ENCODE assay signal across 24 cellular contexts in genomic region chr9:107149756-107150155, GRCh38.
A peak's percentile ranks its signal among the peaks of the same experiment; 100 is the strongest.
DNase-seq lines count a peak whose midpoint lies in the region; TF ChIP-seq lines count a peak whose summit lies in the region.
"Had no signal": no experiment of that assay in that cellular context is flagged by ENCODE, and none has a peak within 500 bp of the region (broad histone marks: within the 10 kb centered on the region; RNA-seq: fewer than 3 reads in every experiment).

No MANE protein-coding gene starts in this region.

- H3K9ac ChIP-seq in neuronal stem cell (ENCODE audit: low read depth, low read length, poor library complexity) = no peak overlapping the region
- H3K9ac ChIP-seq: BLaER1 had no signal

- H4K8ac ChIP-seq in neuronal stem cell (ENCODE audit: low read depth, low read length) = no peak overlapping the region

- no peak overlapping the region for H2BK120ac ChIP-seq in neuronal stem cell (ENCODE audit: low read depth, low read length)

- no peak overlapping the region for H3K18ac ChIP-seq in neuronal stem cell (ENCODE audit: low read length)

- H2BK12ac ChIP-seq in neuronal stem cell (ENCODE audit: low read length) = no peak overlapping the region

- peaks cover 8% of the 10 kb centered on the region for H3K9me3 Mint-ChIP-seq in nephron progenitor cell

- H2BK15ac ChIP-seq in neuronal stem cell (ENCODE audit: low read length) = no peak overlapping the region

- no peaks in the 10 kb centered on the region for H3K79me1 ChIP-seq in neuronal stem cell (ENCODE audit: low read depth, low read length)

- H3K27me3 Mint-ChIP-seq in nephron progenitor cell (ENCODE audit: low read depth, poor library complexity) = peaks cover 2% of the 10 kb centered on the region

- DNase-seq in LHCN-M2 (ENCODE audit: low read depth) (peak; percentile 55), myocyte (ENCODE audit: low read depth) (peak; percentile 71), neuronal stem cell (ENCODE audit: low spot score) (no peak), nephron progenitor cell (no peak), cortex of kidney (lab: John Stamatoyannopoulos, UW) (no peak), ACHN (no peak)
- DNase-seq: BE2C; C1 segment of cervical spinal cord; CD4-positive, alpha-beta memory T cell; CD4-positive, CD25-positive, alpha-beta regulatory T cell; CD8-positive, alpha-beta memory T cell; COR-L47; DMS 273 treated with DMSO at 0.1 percent for 48 hours; DMS153; DMS53; DMS79; DND-41; EL; GDM1 had no signal

- no peak overlapping the region for H3K4me3 Mint-ChIP-seq in nephron progenitor cell
- H3K4me3 Mint-ChIP-seq: CD14-positive monocyte; CD4-positive, alpha-beta memory T cell; CD4-positive, CD25-positive, alpha-beta regulatory T cell; CD8-positive, alpha-beta memory T cell had no signal

- no peak overlapping the region for H3K4me3 ChIP-seq in neuronal stem cell (ENCODE audit: low read length in 2 of 2)
- H3K4me3 ChIP-seq: A549, BLaER1, GM12878 had no signal

- H2AFZ ChIP-seq in neuronal stem cell (ENCODE audit: low read length) = peak overlapping the region; percentile 40

- H3K4me2 ChIP-seq in neuronal stem cell (ENCODE audit: insufficient read depth, low read length, poor library complexity, severe bottlenecking) = no peak overlapping the region
- H3K4me2 ChIP-seq: A549, BLaER1 had no signal

- no peaks in the 10 kb centered on the region for H3K9me3 ChIP-seq in neuronal stem cell (replicated peaks in 1 of 2; ENCODE audit: control insufficient read depth in 2 of 2, insufficient read depth in 1 of 2, low read depth in 1 of 2, low read length in 2 of 2)
- H3K9me3 ChIP-seq: BE2C, BLaER1 had no signal

- no peak overlapping the region for H3K27ac ChIP-seq in neuronal stem cell (replicated peaks; ENCODE audit: low read length)
- H3K27ac ChIP-seq: 22Rv1, A549, BLaER1 had no signal

- in situ Hi-C loops in ACHN (cut with HindIII; ENCODE audit: low pct_ligation_motif_present, low pct_unique_long_range_greater_than_20kb, low sequenced_read_pairs) = no loop called here

- H3K4ac ChIP-seq in neuronal stem cell (ENCODE audit: low read length) = no peak overlapping the region

- peaks cover 3 to 11% of the 10 kb centered on the region in 2 donors for H3K4me1 ChIP-seq in neuronal stem cell (ENCODE audit: control insufficient read depth in 2 of 2, insufficient read depth in 1 of 2, low read depth in 1 of 2, low read length in 2 of 2)
- H3K4me1 ChIP-seq: A549, BLaER1 had no signal

- H4K91ac ChIP-seq in neuronal stem cell (ENCODE audit: low read depth, low read length, poor library complexity) = no peak overlapping the region

- H3K14ac ChIP-seq in neuronal stem cell (ENCODE audit: low read length) = no peak overlapping the region

- H3K23ac ChIP-seq in neuronal stem cell (ENCODE audit: low read depth, low read length, poor library complexity) = no peak overlapping the region

- H3K36me3 ChIP-seq in neuronal stem cell (replicated peaks in 1 of 2; ENCODE audit: control insufficient read depth in 2 of 2, insufficient read depth in 2 of 2, low read length in 2 of 2) = no peaks in the 10 kb centered on the region
- H3K36me3 ChIP-seq: BE2C, BLaER1 had no signal

- no peak overlapping the region for H3K27ac Mint-ChIP-seq in nephron progenitor cell
- H3K27ac Mint-ChIP-seq: CD14-positive monocyte; CD4-positive, alpha-beta memory T cell; CD4-positive, CD25-positive, alpha-beta regulatory T cell; CD8-positive, alpha-beta memory T cell had no signal

- H2BK5ac ChIP-seq in neuronal stem cell (ENCODE audit: low read length) = no peak overlapping the region

- TF ChIP-seq CTCF in nephron progenitor cell (IDR thresholded peaks at IDR 0.05) = no peak

- no peak overlapping the region for H2AK5ac ChIP-seq in neuronal stem cell (ENCODE audit: low read depth, low read length)

- peaks cover 7% of the 10 kb centered on the region for H3K4me1 Mint-ChIP-seq in nephron progenitor cell
- H3K4me1 Mint-ChIP-seq: CD14-positive monocyte; CD4-positive, alpha-beta memory T cell; CD4-positive, CD25-positive, alpha-beta regulatory T cell; CD8-positive, alpha-beta memory T cell had no signal

- no CpG with 5 or more reads among the region's 2 CpGs for WGBS in neuronal stem cell (ENCODE audit: extremely low coverage in 2 of 2, insufficient read length in 2 of 2, insufficient replicate concordance in 1 of 2), 2 donors

- H3K36me3 Mint-ChIP-seq in nephron progenitor cell (ENCODE audit: low read depth) = no peaks in the 10 kb centered on the region
- H3K36me3 Mint-ChIP-seq: CD14-positive monocyte; CD4-positive, alpha-beta memory T cell; CD4-positive, CD25-positive, alpha-beta regulatory T cell; CD8-positive, alpha-beta memory T cell had no signal

- no peaks in the 10 kb centered on the region for H3K27me3 ChIP-seq in neuronal stem cell (ENCODE audit: control insufficient read depth in 3 of 3, insufficient read depth in 3 of 3, low read depth in 1 of 3, low read length in 3 of 3)
- H3K27me3 ChIP-seq: BE2C, BLaER1 had no signal

Comparison
In these comparisons a context has a peak if more than half of its experiments do, and no peak if none do; other contexts are left out.
1. DNase-seq: peak in LHCN-M2 (single experiment) and myocyte (single experiment); none in neuronal stem cell (single experiment), nephron progenitor cell (single experiment), cortex of kidney (single experiment) and ACHN (single experiment).